ENCODE assay signal across 21 cellular contexts in the genomic region with DNA sequence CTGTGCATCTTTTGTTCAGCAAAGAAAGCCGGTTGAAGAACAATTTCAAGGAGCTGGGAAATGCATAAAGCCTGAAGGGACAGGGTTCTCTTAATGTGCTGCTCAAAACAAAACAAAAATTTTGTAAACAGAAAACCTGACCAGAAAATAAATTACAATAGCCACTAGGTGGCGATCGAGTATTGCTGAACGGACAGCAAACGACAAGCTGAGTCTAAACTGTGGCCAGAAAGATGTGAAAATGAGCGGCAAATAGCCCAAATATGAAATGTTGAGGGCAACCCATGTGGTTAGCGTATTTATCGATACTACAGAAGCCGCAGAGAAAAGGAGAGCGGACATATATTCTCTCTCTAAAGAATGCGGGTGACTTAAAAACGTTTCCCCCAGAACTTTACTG. TPM values are rescaled to one million over a fixed set of nuclear protein-coding genes. Genes with fewer than 3 reads are reported as not detected.
"Had no signal": no experiment of that assay in that cellular context is flagged by ENCODE, and none has a peak within 500 bp of the region (broad histone marks: within the 10 kb centered on the region; RNA-seq: fewer than 3 reads in every experiment).

No MANE protein-coding gene starts in this region.

RNA-seq across cellular contexts. Expression of a gene that starts 16.7 kb away (rescaled TPM):
- total RNA-seq: activated CD4-positive, alpha-beta memory T cell treated with anti-CD3 and anti-CD28 coated beads, Interleukin-2, amount 10 ng/mL, durations not matched to agents 7 days and 5 days; activated CD4-positive, alpha-beta T cell treated with anti-CD3 and anti-CD28 coated beads for 36 hours; activated CD4-positive, alpha-beta T cell treated with anti-CD3 and anti-CD28 coated beads, Interleukin-2, amount 10 ng/mL, durations not matched to agents 7 days and 5 days; activated CD8-positive, alpha-beta memory T cell treated with anti-CD3 and anti-CD28 coated beads for 36 hours; activated naive CD4-positive, alpha-beta T cell treated with anti-CD3 and anti-CD28 coated beads, Interleukin-2, amount 50 U/mL, for 72 hours; activated naive CD8-positive, alpha-beta T cell treated with anti-CD3 and anti-CD28 coated beads for 36 hours; activated T-cell treated with anti-CD3 and anti-CD28 coated beads, Interleukin-2, amount 50 U/mL, for 72 hours; activated T-helper 1 cell treated with anti-CD3 and anti-CD28 coated beads, Interleukin-12 subunit alpha, Interleukin-12 subunit beta, Interleukin-2, Interleukin-4 antibody, amounts not matched to agents 30 ng/mL and 10 ng/mL and 1 ng/mL, durations not matched to agents 14 hours and 24 hours and 36 hours; activated T-helper 17 cell treated with anti-CD3 and anti-CD28 coated beads, Interleukin-2, amount 50 U/mL, for 72 hours; adrenal gland; aorta; astrocyte; body of pancreas; breast epithelium; cerebellum; T-helper 17 cell; T-helper 2 cell treated with Interferon-gamma antibody and Interleukin-4, amounts not matched to agents 100 ng/mL and 5 ng/mL, for 36 hours had no signal
- polyA plus RNA-seq: adrenal gland, aorta had no signal

RNA-seq across cellular contexts. Expression of a gene that starts 20.6 kb away (rescaled TPM):
- total RNA-seq: activated CD4-positive, alpha-beta memory T cell treated with anti-CD3 and anti-CD28 coated beads, Interleukin-2, amount 10 ng/mL, durations not matched to agents 7 days and 5 days; activated CD4-positive, alpha-beta T cell treated with anti-CD3 and anti-CD28 coated beads for 36 hours; activated CD4-positive, alpha-beta T cell treated with anti-CD3 and anti-CD28 coated beads, Interleukin-2, amount 10 ng/mL, durations not matched to agents 7 days and 5 days; activated naive CD4-positive, alpha-beta T cell treated with anti-CD3 and anti-CD28 coated beads for 36 hours; activated T-cell treated with anti-CD3 and anti-CD28 coated beads, Interleukin-2, amount 50 U/mL, for 4 hours; activated T-cell treated with anti-CD3 and anti-CD28 coated beads, Interleukin-2, amount 50 U/mL, for 72 hours; activated T-helper 1 cell treated with anti-CD3 and anti-CD28 coated beads, Interleukin-12 subunit alpha, Interleukin-12 subunit beta, Interleukin-2, Interleukin-4 antibody, amounts not matched to agents 30 ng/mL and 10 ng/mL and 1 ng/mL, durations not matched to agents 14 hours and 24 hours and 36 hours; adrenal gland; aorta; astrocyte; body of pancreas; breast epithelium; cardiac septum; cerebellum; T-helper 17 cell; T-helper 2 cell treated with Interferon-gamma antibody and Interleukin-4, amounts not matched to agents 100 ng/mL and 5 ng/mL, for 36 hours; WTC11 had no signal
- polyA plus RNA-seq: adrenal gland, aorta had no signal
